Comparison of ENCODE assay signal across 23 cellular contexts in the genomic region with DNA sequence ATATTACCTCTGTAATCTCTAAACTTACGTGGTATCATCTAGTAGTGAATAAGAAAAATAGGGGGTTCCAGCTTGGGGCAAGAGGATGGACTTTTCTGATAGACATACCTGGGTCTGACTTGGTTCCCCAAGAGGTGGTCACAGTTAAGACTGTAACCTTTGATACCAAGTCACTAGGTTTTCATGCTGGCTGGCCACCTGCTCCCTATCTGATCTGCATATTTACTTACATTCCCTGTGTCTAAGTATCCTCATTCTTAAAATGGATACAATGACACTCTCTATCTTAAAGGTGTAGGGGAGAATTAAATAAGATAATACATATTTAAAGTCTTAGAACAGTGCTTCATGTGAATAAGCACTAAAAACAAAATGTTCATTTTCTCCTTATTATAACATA.
"Had no signal": no experiment of that assay in that cellular context is flagged by ENCODE, and none has a peak within 500 bp of the region (broad histone marks: within the 10 kb centered on the region; RNA-seq: fewer than 3 reads in every experiment).

No MANE protein-coding gene starts in this region.

- H3K27me3 ChIP-seq: suprapubic skin, testis, thyroid gland, tibial artery, tibial nerve, transverse colon, upper lobe of left lung, upper lobe of right lung, uterus, vagina had no signal

- H3K4me1 ChIP-seq: stomach, suprapubic skin, testis, thyroid gland, tibial artery, tibial nerve, transverse colon, upper lobe of left lung, upper lobe of right lung, uterus, vagina had no signal

- DNase-seq: stimulated activated CD4-positive, alpha-beta T cell treated with anti-CD3 and anti-CD28 coated beads, Interleukin-2, amount 100 ng/mL, for 48 hours; stimulated activated CD4-positive, alpha-beta T cell treated with anti-CD3 and anti-CD28 coated beads, Interleukin-4, amount 100 ng/mL, for 1 hour; stimulated activated CD4-positive, alpha-beta T cell treated with anti-CD3 and anti-CD28 coated beads, Interleukin-4, amount 100 ng/mL, for 24 hours; stimulated activated CD4-positive, alpha-beta T cell treated with anti-CD3 and anti-CD28 coated beads, Interleukin-4, amount 100 ng/mL, for 4 hours; stimulated activated CD8-positive, alpha-beta memory T cell treated with anti-CD3 and anti-CD28 coated beads, Interleukin-4, amount 100 ng/mL, for 48 hours; stimulated activated naive B cell treated with anti-CD40 and anti-IgM and Interleukin-4, amounts not matched to agents 10 μg/mL and 1 μg/mL and 100 μg/mL, for 72 hours; stimulated activated naive CD4-positive, alpha-beta T cell; stimulated activated naive CD4-positive, alpha-beta T cell treated with Interleukin-2 at 50 U/mL for 16 hours; stimulated activated naive CD8-positive, alpha-beta T cell treated with anti-CD3 and anti-CD28 coated beads, Interleukin-15, amount 100 ng/mL, for 72 hours; stimulated activated naive CD8-positive, alpha-beta T cell treated with anti-CD3 and anti-CD28 coated beads, Interleukin-15, Interleukin-2, amounts not matched to agents 100 U/mL and 50 U/mL, for 24 hours; stomach; substantia nigra; testis; thyroid gland; tibial artery; transverse colon; upper lobe of left lung; upper lobe of right lung; uterus had no signal

- H3K27ac ChIP-seq: stomach, suprapubic skin, testis, thoracic aorta, thyroid gland, tibial artery, tibial nerve, transverse colon, upper lobe of left lung, upper lobe of right lung, uterus, vagina had no signal

- H3K36me3 ChIP-seq: stomach, suprapubic skin, thoracic aorta, thyroid gland, tibial artery, tibial nerve, transverse colon, upper lobe of left lung, upper lobe of right lung, uterus, vagina had no signal

- H3K9me3 ChIP-seq: stomach, suprapubic skin, testis, thoracic aorta, thyroid gland, tibial artery, tibial nerve, transverse colon, upper lobe of left lung, upper lobe of right lung, uterus, vagina had no signal

- H3K4me3 ChIP-seq: stomach, suprapubic skin, testis, thoracic aorta, thyroid gland, tibial artery, tibial nerve, transverse colon, upper lobe of left lung, upper lobe of right lung, uterus, vagina had no signal
